Comparison of ENCODE assay signal across 9 cellular contexts in the genomic region with DNA sequence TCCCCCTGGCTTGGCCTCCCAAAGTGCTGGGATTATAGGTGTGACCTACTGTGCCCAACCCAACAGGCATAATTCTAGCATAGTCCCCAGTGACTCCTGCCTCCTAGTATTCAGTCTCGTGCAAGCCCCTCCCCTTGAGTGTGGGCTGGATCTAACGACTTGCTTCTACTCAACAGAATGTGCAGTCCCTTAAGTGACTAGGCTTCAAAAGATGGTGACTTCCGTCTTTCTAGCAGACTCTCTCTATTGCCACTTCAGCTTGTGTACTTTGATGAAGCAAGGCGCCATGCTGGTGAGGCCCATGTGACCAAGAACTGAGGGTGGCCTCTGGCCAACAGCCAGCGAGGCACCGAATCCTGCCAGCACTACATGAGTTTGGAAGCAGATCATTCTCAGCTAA.
DNase-seq lines count a peak whose midpoint lies in the region; ATAC-seq, FAIRE-seq and TF ChIP-seq lines count a peak whose summit lies in the region.
"Had no signal": no experiment of that assay in that cellular context is flagged by ENCODE, and none has a peak within 500 bp of the region (broad histone marks: within the 10 kb centered on the region; RNA-seq: fewer than 3 reads in every experiment).

No MANE protein-coding gene starts in this region.

- in situ Hi-C loops in gastrocnemius medialis (cut with MboI; ENCODE audit: low sequenced_read_pairs in 4 of 4) = no loop called here

- TF ChIP-seq POLR2A in gastrocnemius medialis (IDR thresholded peaks at IDR 0.05) = no peak

- TF ChIP-seq CTCF in gastrocnemius medialis (IDR thresholded peaks at IDR 0.05 in 4 of 5, conservative IDR thresholded peaks at IDR 0.05 in 1 of 5) = no peak

- H3K4me1 ChIP-seq in gastrocnemius medialis = peaks cover 25 to 28% of the 10 kb centered on the region in 2 donors

- DNase-seq in NCI-H1417 (lab: John Stamatoyannopoulos, UW) = peak in 2 of 3 experiments; percentile 13 to 95
- no peak for DNase-seq in NCI-H1417 treated with DMSO at 0.1 percent for 48 hours (lab: John Stamatoyannopoulos, UW)
- DNase-seq in T-helper 17 cell = peak in 1 of 3 donors; percentile 9
- no peak for DNase-seq in activated naive CD8-positive, alpha-beta T cell treated with anti-CD3 and anti-CD28 coated beads, Interleukin-2, amount 50 U/mL, for 24 hours
- DNase-seq in stimulated activated CD4-positive, alpha-beta T cell treated with anti-CD3 and anti-CD28 coated beads, Interleukin-4, amount 100 ng/mL, for 24 hours = peak; percentile 48
- no peak for DNase-seq in HTR-8/SVneo (ENCODE audit: insufficient read length, low spot score)
- no peak for DNase-seq in gastrocnemius medialis
- DNase-seq: EL had no signal

- intact Hi-C loops in gastrocnemius medialis (cut with DNase I; ENCODE audit: low total_unique reads) = no loop called here

- H3K27ac ChIP-seq in gastrocnemius medialis = no peak overlapping the region

- H3K4me3 ChIP-seq in gastrocnemius medialis = no peak overlapping the region

- H3K4me1 Mint-ChIP-seq in T-helper 17 cell = peaks cover 36% of the 10 kb centered on the region
- H3K4me1 Mint-ChIP-seq in activated naive CD8-positive, alpha-beta T cell treated with anti-CD3 and anti-CD28 coated beads, Interleukin-2, amount 50 U/mL, for 24 hours = peaks cover 93% of the 10 kb centered on the region

- H3K27me3 Mint-ChIP-seq in T-helper 17 cell = no peaks in the 10 kb centered on the region
- no peaks in the 10 kb centered on the region for H3K27me3 Mint-ChIP-seq in activated naive CD8-positive, alpha-beta T cell treated with anti-CD3 and anti-CD28 coated beads, Interleukin-2, amount 50 U/mL, for 24 hours

- peak overlapping the region; percentile 98 for H3K27ac Mint-ChIP-seq in T-helper 17 cell
- peak overlapping the region; percentile 94 for H3K27ac Mint-ChIP-seq in activated naive CD8-positive, alpha-beta T cell treated with anti-CD3 and anti-CD28 coated beads, Interleukin-2, amount 50 U/mL, for 24 hours

- ATAC-seq in T-helper 17 cell (peak; percentile 80), HG02763 (IDR thresholded peaks at IDR 0.05; ENCODE audit: unreplicated experiment) (no peak), gastrocnemius medialis (no peak)
- ATAC-seq in activated naive CD8-positive, alpha-beta T cell treated with anti-CD3 and anti-CD28 coated beads, Interleukin-2, amount 50 U/mL, for 24 hours = peak; percentile 60

- peak overlapping the region; percentile 67 for H3K4me3 Mint-ChIP-seq in T-helper 17 cell
- H3K4me3 Mint-ChIP-seq in activated naive CD8-positive, alpha-beta T cell treated with anti-CD3 and anti-CD28 coated beads, Interleukin-2, amount 50 U/mL, for 24 hours = no peak overlapping the region

- H3K27me3 ChIP-seq in gastrocnemius medialis = no peaks in the 10 kb centered on the region

- no peaks in the 10 kb centered on the region for H3K36me3 ChIP-seq in gastrocnemius medialis

- no peaks in the 10 kb centered on the region for H3K9me3 ChIP-seq in T-helper 17 cell (ENCODE audit: control insufficient read depth, low read length, poor library complexity, severe bottlenecking)
- H3K9me3 ChIP-seq in gastrocnemius medialis = no peaks in the 10 kb centered on the region

- no peaks in the 10 kb centered on the region for H3K9me3 Mint-ChIP-seq in activated naive CD8-positive, alpha-beta T cell treated with anti-CD3 and anti-CD28 coated beads, Interleukin-2, amount 50 U/mL, for 24 hours

- FAIRE-seq in HTR-8/SVneo (lab: Jason Lieb, UNC) = no peak

- no peaks in the 10 kb centered on the region for H3K36me3 Mint-ChIP-seq in T-helper 17 cell (ENCODE audit: low read depth)
- H3K36me3 Mint-ChIP-seq in activated naive CD8-positive, alpha-beta T cell treated with anti-CD3 and anti-CD28 coated beads, Interleukin-2, amount 50 U/mL, for 24 hours (ENCODE audit: low read depth) = peaks cover 91% of the 10 kb centered on the region

Comparison
In these comparisons a context has a peak if more than half of its experiments do, and no peak if none do; other contexts are left out.
1. DNase-seq: peak in NCI-H1417 (2 of 3) and stimulated activated CD4-positive, alpha-beta T cell treated with anti-CD3 and anti-CD28 coated beads, Interleukin-4, amount 100 ng/mL, for 24 hours (single experiment); none in NCI-H1417 treated with DMSO at 0.1 percent for 48 hours (single experiment), activated naive CD8-positive, alpha-beta T cell treated with anti-CD3 and anti-CD28 coated beads, Interleukin-2, amount 50 U/mL, for 24 hours (single experiment), HTR-8/SVneo (single experiment) and gastrocnemius medialis (0 of 2).
2. ATAC-seq: peak in T-helper 17 cell (single experiment) and activated naive CD8-positive, alpha-beta T cell treated with anti-CD3 and anti-CD28 coated beads, Interleukin-2, amount 50 U/mL, for 24 hours (single experiment); none in HG02763 (single experiment) and gastrocnemius medialis (0 of 2).